ENCODE assay signal across 21 cellular contexts in the genomic region with DNA sequence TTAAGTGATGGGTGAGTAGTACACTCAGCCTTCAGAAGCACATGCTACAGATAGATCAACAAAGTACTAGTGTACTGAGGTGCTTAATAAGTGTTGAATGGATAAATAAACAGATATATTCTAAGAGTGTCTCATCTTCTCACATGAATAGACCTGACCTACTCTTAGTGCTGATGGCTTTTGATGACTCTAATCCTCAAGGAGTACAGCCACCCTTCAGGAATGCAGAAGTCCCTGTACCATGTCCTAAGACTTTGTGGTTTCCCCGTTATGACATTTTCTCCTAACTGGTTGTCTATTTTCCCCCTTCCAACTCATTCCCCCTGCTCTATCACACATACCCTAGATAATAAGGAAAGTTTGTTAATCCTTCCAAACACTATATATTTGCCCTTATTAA.
"Had no signal": no experiment of that assay in that cellular context is flagged by ENCODE, and none has a peak within 500 bp of the region (broad histone marks: within the 10 kb centered on the region; RNA-seq: fewer than 3 reads in every experiment).

No MANE protein-coding gene starts in this region.

- H3K4me1 ChIP-seq: breast epithelium, gastrocnemius medialis, heart right ventricle, left ventricle myocardium inferior, right atrium auricular region, thyroid gland had no signal

- H3K4me3 ChIP-seq: breast epithelium, gastrocnemius medialis, heart right ventricle, left ventricle myocardium inferior, right atrium auricular region, skin epidermis, thyroid gland had no signal

- H3K36me3 ChIP-seq: breast epithelium, gastrocnemius medialis, heart right ventricle, left ventricle myocardium inferior, right atrium auricular region, thyroid gland had no signal

- H3K27me3 ChIP-seq: breast epithelium, gastrocnemius medialis, heart right ventricle, right atrium auricular region, thyroid gland had no signal

- ATAC-seq: activated CD4-positive, CD25-positive, alpha-beta regulatory T cell treated with anti-CD3 and anti-CD28 coated beads, Interleukin-2, amount 50 U/mL, for 24 hours; gastrocnemius medialis; heart right ventricle; natural killer cell treated with Interleukin-12 subunit alpha and Interleukin-12 subunit beta and Interleukin-15 and Interleukin-18, amount 100 ng/mL, for 72 hours; stimulated activated naive B cell treated with anti-CD40 and anti-IgM and Interleukin-4, amounts not matched to agents 10 μg/mL and 1 μg/mL and 100 μg/mL, for 72 hours had no signal

- FAIRE-seq: islet of Langerhans, urothelium cell line had no signal

- H3K9me3 ChIP-seq: breast epithelium, gastrocnemius medialis, heart right ventricle, left ventricle myocardium inferior, right atrium auricular region, thyroid gland had no signal

- DNase-seq: activated CD4-positive, alpha-beta T cell treated with anti-CD3 and anti-CD28 coated beads, Interleukin-2, amount 50 U/mL, for 1 hour; activated naive CD4-positive, alpha-beta T cell; activated naive CD8-positive, alpha-beta T cell treated with anti-CD3 and anti-CD28 coated beads, Interleukin-2, amount 10 ng/mL, durations not matched to agents 7 days and 5 days; activated T-cell treated with anti-CD3 and anti-CD28 coated beads for 4 hours; aorta; effector memory CD4-positive, alpha-beta T cell; gastrocnemius medialis; heart right ventricle; left ventricle myocardium inferior; mesendoderm; stimulated activated CD4-positive, alpha-beta T cell treated with anti-CD3 and anti-CD28 coated beads, Interleukin-15, amount 100 ng/mL, for 24 hours; stimulated activated CD4-positive, alpha-beta T cell treated with anti-CD3 and anti-CD28 coated beads, Interleukin-4, amount 100 ng/mL, for 1 hour; stimulated activated naive B cell treated with anti-CD40 and anti-IgM and Interleukin-4, amounts not matched to agents 10 μg/mL and 1 μg/mL and 100 μg/mL, for 72 hours; thyroid gland had no signal

- H3K27ac ChIP-seq: breast epithelium, gastrocnemius medialis, heart right ventricle, left ventricle myocardium inferior, right atrium auricular region, skin epidermis, thyroid gland had no signal
